In genomic region chr5:84162695-84163094, GRCh38 we compare ENCODE assay signal across 29 cellular contexts.
"Had no signal": no experiment of that assay in that cellular context is flagged by ENCODE, and none has a peak within 500 bp of the region (broad histone marks: within the 10 kb centered on the region; RNA-seq: fewer than 3 reads in every experiment).

No MANE protein-coding gene starts in this region.

- H3K9me3 ChIP-seq: stomach, suprapubic skin, testis, thoracic aorta, thyroid gland, tibial artery, tibial nerve, transverse colon, upper lobe of left lung, upper lobe of right lung, uterus, vagina had no signal

- ATAC-seq: stimulated activated effector memory CD8-positive, alpha-beta T cell treated with anti-CD3 and anti-CD28 coated beads, Interleukin-12 subunit alpha, Interleukin-12 subunit beta, amount 100 ng/mL, for 72 hours; stimulated activated naive B cell treated with anti-CD40 and anti-IgM and Interleukin-4, amounts not matched to agents 10 μg/mL and 1 μg/mL and 100 μg/mL, for 72 hours; stimulated activated naive CD8-positive, alpha-beta T cell treated with anti-CD3 and anti-CD28 coated beads, Interleukin-15, amount 100 ng/mL, for 72 hours; stimulated activated naive CD8-positive, alpha-beta T cell treated with anti-CD3 and anti-CD28 coated beads, Interleukin-15, Interleukin-2, amounts not matched to agents 100 U/mL and 50 U/mL, for 24 hours; upper lobe of right lung had no signal

- H3K4me3 Mint-ChIP-seq: stimulated activated effector memory CD8-positive, alpha-beta T cell treated with anti-CD3 and anti-CD28 coated beads, Interleukin-12 subunit alpha, Interleukin-12 subunit beta, amount 100 ng/mL, for 72 hours; stimulated activated memory B cell treated with anti-CD40 and anti-IgM and Interleukin-4, amounts not matched to agents 10 μg/mL and 1 μg/mL and 100 μg/mL, for 72 hours; stimulated activated naive B cell treated with anti-CD40 and anti-IgM and Interleukin-4, amounts not matched to agents 10 μg/mL and 1 μg/mL and 100 μg/mL, for 72 hours; stimulated activated naive CD8-positive, alpha-beta T cell treated with anti-CD3 and anti-CD28 coated beads, Interleukin-15, amount 100 ng/mL, for 72 hours; stimulated activated naive CD8-positive, alpha-beta T cell treated with anti-CD3 and anti-CD28 coated beads, Interleukin-15, Interleukin-2, amounts not matched to agents 100 ng/mL and 50 ng/mL, for 24 hours; type B pancreatic cell had no signal

- H3K4me3 ChIP-seq: stomach, suprapubic skin, testis, thoracic aorta, thyroid gland, tibial artery, tibial nerve, transverse colon, upper lobe of left lung, upper lobe of right lung, uterus, vagina had no signal

- H3K27me3 ChIP-seq: stomach, suprapubic skin, testis, thyroid gland, tibial artery, tibial nerve, transverse colon, upper lobe of left lung, upper lobe of right lung, uterus, vagina had no signal

- H3K36me3 Mint-ChIP-seq: stimulated activated effector memory CD8-positive, alpha-beta T cell treated with anti-CD3 and anti-CD28 coated beads, Interleukin-12 subunit alpha, Interleukin-12 subunit beta, amount 100 ng/mL, for 72 hours; stimulated activated memory B cell treated with anti-CD40 and anti-IgM and Interleukin-4, amounts not matched to agents 10 μg/mL and 1 μg/mL and 100 μg/mL, for 72 hours; stimulated activated naive B cell treated with anti-CD40 and anti-IgM and Interleukin-4, amounts not matched to agents 10 μg/mL and 1 μg/mL and 100 μg/mL, for 72 hours; type B pancreatic cell had no signal

- H3K36me3 ChIP-seq: stomach, suprapubic skin, thoracic aorta, thyroid gland, tibial artery, tibial nerve, transverse colon, upper lobe of left lung, upper lobe of right lung, uterus, vagina had no signal

- H3K9me3 Mint-ChIP-seq: stimulated activated naive CD8-positive, alpha-beta T cell treated with anti-CD3 and anti-CD28 coated beads, Interleukin-15, Interleukin-2, amounts not matched to agents 100 ng/mL and 50 ng/mL, for 24 hours; type B pancreatic cell had no signal

- H3K27me3 Mint-ChIP-seq: stimulated activated memory B cell treated with anti-CD40 and anti-IgM and Interleukin-4, amounts not matched to agents 10 μg/mL and 1 μg/mL and 100 μg/mL, for 72 hours; stimulated activated naive B cell treated with anti-CD40 and anti-IgM and Interleukin-4, amounts not matched to agents 10 μg/mL and 1 μg/mL and 100 μg/mL, for 72 hours; stimulated activated naive CD8-positive, alpha-beta T cell treated with anti-CD3 and anti-CD28 coated beads, Interleukin-15, amount 100 ng/mL, for 72 hours; stimulated activated naive CD8-positive, alpha-beta T cell treated with anti-CD3 and anti-CD28 coated beads, Interleukin-15, Interleukin-2, amounts not matched to agents 100 ng/mL and 50 ng/mL, for 24 hours; type B pancreatic cell had no signal

- H3K27ac Mint-ChIP-seq: stimulated activated effector memory CD8-positive, alpha-beta T cell treated with anti-CD3 and anti-CD28 coated beads, Interleukin-12 subunit alpha, Interleukin-12 subunit beta, amount 100 ng/mL, for 72 hours; stimulated activated memory B cell treated with anti-CD40 and anti-IgM and Interleukin-4, amounts not matched to agents 10 μg/mL and 1 μg/mL and 100 μg/mL, for 72 hours; stimulated activated naive B cell treated with anti-CD40 and anti-IgM and Interleukin-4, amounts not matched to agents 10 μg/mL and 1 μg/mL and 100 μg/mL, for 72 hours; stimulated activated naive CD8-positive, alpha-beta T cell treated with anti-CD3 and anti-CD28 coated beads, Interleukin-15, amount 100 ng/mL, for 72 hours; stimulated activated naive CD8-positive, alpha-beta T cell treated with anti-CD3 and anti-CD28 coated beads, Interleukin-15, Interleukin-2, amounts not matched to agents 100 ng/mL and 50 ng/mL, for 24 hours; type B pancreatic cell had no signal

- H3K27ac ChIP-seq: stomach, suprapubic skin, testis, thoracic aorta, thyroid gland, tibial artery, tibial nerve, transverse colon, upper lobe of left lung, upper lobe of right lung, uterus, vagina had no signal

- H3K4me1 Mint-ChIP-seq: stimulated activated effector memory CD8-positive, alpha-beta T cell treated with anti-CD3 and anti-CD28 coated beads, Interleukin-12 subunit alpha, Interleukin-12 subunit beta, amount 100 ng/mL, for 72 hours; stimulated activated memory B cell treated with anti-CD40 and anti-IgM and Interleukin-4, amounts not matched to agents 10 μg/mL and 1 μg/mL and 100 μg/mL, for 72 hours; stimulated activated naive B cell treated with anti-CD40 and anti-IgM and Interleukin-4, amounts not matched to agents 10 μg/mL and 1 μg/mL and 100 μg/mL, for 72 hours; stimulated activated naive CD8-positive, alpha-beta T cell treated with anti-CD3 and anti-CD28 coated beads, Interleukin-15, amount 100 ng/mL, for 72 hours had no signal

- DNase-seq: stimulated activated CD4-positive, alpha-beta T cell treated with anti-CD3 and anti-CD28 coated beads, Interleukin-2, amount 100 ng/mL, for 48 hours; stimulated activated CD4-positive, alpha-beta T cell treated with anti-CD3 and anti-CD28 coated beads, Interleukin-4, amount 100 ng/mL, for 1 hour; stimulated activated CD4-positive, alpha-beta T cell treated with anti-CD3 and anti-CD28 coated beads, Interleukin-4, amount 100 ng/mL, for 24 hours; stimulated activated CD4-positive, alpha-beta T cell treated with anti-CD3 and anti-CD28 coated beads, Interleukin-4, amount 100 ng/mL, for 4 hours; stimulated activated CD8-positive, alpha-beta memory T cell treated with anti-CD3 and anti-CD28 coated beads, Interleukin-4, amount 100 ng/mL, for 48 hours; stimulated activated naive B cell treated with anti-CD40 and anti-IgM and Interleukin-4, amounts not matched to agents 10 μg/mL and 1 μg/mL and 100 μg/mL, for 72 hours; stimulated activated naive CD4-positive, alpha-beta T cell; stimulated activated naive CD4-positive, alpha-beta T cell treated with Interleukin-2 at 50 U/mL for 16 hours; stimulated activated naive CD8-positive, alpha-beta T cell treated with anti-CD3 and anti-CD28 coated beads, Interleukin-15, amount 100 ng/mL, for 72 hours; stimulated activated naive CD8-positive, alpha-beta T cell treated with anti-CD3 and anti-CD28 coated beads, Interleukin-15, Interleukin-2, amounts not matched to agents 100 U/mL and 50 U/mL, for 24 hours; stomach; substantia nigra; testis; thyroid gland; tibial artery; transverse colon; trophoblast cell; upper lobe of left lung; upper lobe of right lung; uterus had no signal

- FAIRE-seq: urothelium cell line had no signal

- H3K4me1 ChIP-seq: stomach, suprapubic skin, testis, thyroid gland, tibial artery, tibial nerve, transverse colon, upper lobe of left lung, upper lobe of right lung, uterus, vagina had no signal
